In genomic region chr18:56538756-56539155, GRCh38 we compare ENCODE assay signal across 21 cellular contexts.
"Had no signal": no experiment of that assay in that cellular context is flagged by ENCODE, and none has a peak within 500 bp of the region (broad histone marks: within the 10 kb centered on the region; RNA-seq: fewer than 3 reads in every experiment).

No MANE protein-coding gene starts in this region.

- H3K27me3 Mint-ChIP-seq: progenitor cell of endocrine pancreas had no signal

- H3K4me1 Mint-ChIP-seq: activated CD8-positive, alpha-beta memory T cell treated with anti-CD3 and anti-CD28 coated beads, Interleukin-2, amount 10 ng/mL, durations not matched to agents 7 days and 5 days; activated naive CD8-positive, alpha-beta T cell treated with anti-CD3 and anti-CD28 coated beads, Interleukin-2, amount 50 U/mL, for 24 hours; endodermal cell; nephron had no signal

- H3K9me3 Mint-ChIP-seq: activated CD4-positive, alpha-beta memory T cell treated with anti-CD3 and anti-CD28 coated beads for 36 hours; activated naive CD4-positive, alpha-beta T cell treated with anti-CD3 and anti-CD28 coated beads for 36 hours; activated naive CD8-positive, alpha-beta T cell treated with anti-CD3 and anti-CD28 coated beads, Interleukin-2, amount 50 U/mL, for 24 hours; activated T-helper 2 cell treated with anti-CD3 and anti-CD28 coated beads, Interferon-gamma antibody, Interleukin-2, Interleukin-4, amounts not matched to agents 10 μg/mL and 5 μg/mL and 100 μg/mL, durations not matched to agents 14 hours and 24 hours and 36 hours; endodermal cell; nephron had no signal

- H3K4me3 ChIP-seq: cardiac muscle cell, dorsolateral prefrontal cortex, suprapubic skin had no signal

- H3K4me3 Mint-ChIP-seq: activated CD4-positive, alpha-beta memory T cell treated with anti-CD3 and anti-CD28 coated beads for 36 hours; activated CD8-positive, alpha-beta memory T cell treated with anti-CD3 and anti-CD28 coated beads, Interleukin-2, amount 10 ng/mL, durations not matched to agents 7 days and 5 days; activated naive CD4-positive, alpha-beta T cell treated with anti-CD3 and anti-CD28 coated beads for 36 hours; activated naive CD8-positive, alpha-beta T cell treated with anti-CD3 and anti-CD28 coated beads, Interleukin-2, amount 50 U/mL, for 24 hours; endodermal cell; nephron had no signal

- ATAC-seq: activated CD8-positive, alpha-beta memory T cell treated with anti-CD3 and anti-CD28 coated beads, Interleukin-2, amount 10 ng/mL, durations not matched to agents 7 days and 5 days; activated naive CD8-positive, alpha-beta T cell treated with anti-CD3 and anti-CD28 coated beads, Interleukin-2, amount 50 U/mL, for 24 hours; left ventricle myocardium superior; right cardiac atrium; stimulated activated naive CD8-positive, alpha-beta T cell treated with anti-CD3 and anti-CD28 coated beads, Interleukin-15, Interleukin-2, amounts not matched to agents 100 U/mL and 50 U/mL, for 24 hours had no signal

- H3K36me3 Mint-ChIP-seq: activated CD4-positive, alpha-beta memory T cell treated with anti-CD3 and anti-CD28 coated beads for 36 hours; activated CD8-positive, alpha-beta memory T cell treated with anti-CD3 and anti-CD28 coated beads, Interleukin-2, amount 10 ng/mL, durations not matched to agents 7 days and 5 days had no signal

- H3K27me3 ChIP-seq: dorsolateral prefrontal cortex, suprapubic skin had no signal

- H3K9me3 ChIP-seq: suprapubic skin had no signal

- H3K4me1 ChIP-seq: suprapubic skin had no signal

- H3K36me3 ChIP-seq: cardiac muscle cell, suprapubic skin had no signal

- DNase-seq: activated CD4-positive, alpha-beta memory T cell treated with anti-CD3 and anti-CD28 coated beads for 36 hours; activated CD8-positive, alpha-beta memory T cell treated with anti-CD3 and anti-CD28 coated beads, Interleukin-2, amount 10 ng/mL, durations not matched to agents 7 days and 5 days; activated naive CD4-positive, alpha-beta T cell treated with anti-CD3 and anti-CD28 coated beads for 36 hours; activated naive CD8-positive, alpha-beta T cell treated with anti-CD3 and anti-CD28 coated beads, Interleukin-2, amount 50 U/mL, for 24 hours; activated T-cell treated with anti-CD3 and anti-CD28 coated beads, Interleukin-2, amount 50 U/mL, for 1 hour; dorsolateral prefrontal cortex; endodermal cell; hippocampal formation; left ventricle myocardium superior; mesendoderm; right cardiac atrium; small intestine; stimulated activated CD4-positive, alpha-beta T cell treated with anti-CD3 and anti-CD28 coated beads, Interleukin-4, amount 100 ng/mL, for 4 hours; stimulated activated naive CD8-positive, alpha-beta T cell treated with anti-CD3 and anti-CD28 coated beads, Interleukin-15, Interleukin-2, amounts not matched to agents 100 U/mL and 50 U/mL, for 24 hours; trophoblast cell had no signal

- H3K27ac ChIP-seq: cardiac muscle cell, dorsolateral prefrontal cortex, suprapubic skin, VCaP had no signal

- H3K27ac Mint-ChIP-seq: activated CD4-positive, alpha-beta memory T cell treated with anti-CD3 and anti-CD28 coated beads for 36 hours; activated CD8-positive, alpha-beta memory T cell treated with anti-CD3 and anti-CD28 coated beads, Interleukin-2, amount 10 ng/mL, durations not matched to agents 7 days and 5 days; activated naive CD4-positive, alpha-beta T cell treated with anti-CD3 and anti-CD28 coated beads for 36 hours; activated naive CD8-positive, alpha-beta T cell treated with anti-CD3 and anti-CD28 coated beads, Interleukin-2, amount 50 U/mL, for 24 hours; activated T-helper 2 cell treated with anti-CD3 and anti-CD28 coated beads, Interferon-gamma antibody, Interleukin-2, Interleukin-4, amounts not matched to agents 10 μg/mL and 5 μg/mL and 100 μg/mL, durations not matched to agents 14 hours and 24 hours and 36 hours; endodermal cell; nephron; progenitor cell of endocrine pancreas had no signal
